ENCODE assay signal across 2 cellular contexts in the genomic region with DNA sequence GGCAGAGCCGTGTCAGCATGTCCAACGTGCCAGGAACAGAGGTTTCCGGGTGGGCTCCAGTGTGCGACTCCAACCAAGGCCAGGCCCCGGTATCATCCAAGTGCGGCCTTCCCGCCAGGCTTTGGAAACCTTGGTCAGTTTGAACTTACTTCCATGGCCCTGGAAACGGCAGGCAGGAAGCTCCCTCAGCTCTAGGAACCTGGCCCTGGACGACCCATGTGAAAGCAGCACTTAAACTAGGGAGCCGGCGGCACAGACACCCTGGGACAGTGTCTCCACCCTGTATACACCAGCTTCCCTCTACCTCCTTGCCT.
TF ChIP-seq lines count a peak whose summit lies in the region.

No MANE protein-coding gene starts in this region.

TF ChIP-seq in IMR-90, 13 proteins besides CTCF, POLR2A, EP300 and RAD21:
- TF ChIP-seq MAZ (IDR thresholded peaks at IDR 0.05; ENCODE audit: borderline replicate concordance, low read depth, low read length) (no peak), SMC3 (IDR thresholded peaks at IDR 0.05; ENCODE audit: low read depth, low read length) (no peak), RCOR1 (IDR thresholded peaks at IDR 0.05; ENCODE audit: insufficient replicate concordance, low read length) (no peak), BHLHE40 (IDR thresholded peaks at IDR 0.05; ENCODE audit: low read depth, low read length) (no peak), CHD1 (IDR thresholded peaks at IDR 0.05; ENCODE audit: low read depth, low read length) (no peak), CEBPB (IDR thresholded peaks at IDR 0.05; ENCODE audit: low read depth, low read length) (no peak), NFE2L2 (IDR thresholded peaks at IDR 0.05; ENCODE audit: low read depth, low read length) (no peak), FOS (IDR thresholded peaks at IDR 0.05; ENCODE audit: low read depth, low read length) (no peak), MAFK (IDR thresholded peaks at IDR 0.05; ENCODE audit: low read depth, low read length) (no peak), RFX5 (IDR thresholded peaks at IDR 0.05; ENCODE audit: low read depth, low read length) (no peak), MXI1 (IDR thresholded peaks at IDR 0.05; ENCODE audit: borderline replicate concordance, low read depth, low read length) (no peak)
- TF ChIP-seq, protein P1, sequence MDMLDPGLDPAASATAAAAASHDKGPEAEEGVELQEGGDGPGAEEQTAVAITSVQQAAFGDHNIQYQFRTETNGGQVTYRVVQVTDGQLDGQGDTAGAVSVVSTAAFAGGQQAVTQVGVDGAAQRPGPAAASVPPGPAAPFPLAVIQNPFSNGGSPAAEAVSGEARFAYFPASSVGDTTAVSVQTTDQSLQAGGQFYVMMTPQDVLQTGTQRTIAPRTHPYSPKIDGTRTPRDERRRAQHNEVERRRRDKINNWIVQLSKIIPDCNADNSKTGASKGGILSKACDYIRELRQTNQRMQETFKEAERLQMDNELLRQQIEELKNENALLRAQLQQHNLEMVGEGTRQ (IDR thresholded peaks at IDR 0.05; ENCODE audit: low read depth, low read length) = no peak
- TF ChIP-seq, protein P2, sequence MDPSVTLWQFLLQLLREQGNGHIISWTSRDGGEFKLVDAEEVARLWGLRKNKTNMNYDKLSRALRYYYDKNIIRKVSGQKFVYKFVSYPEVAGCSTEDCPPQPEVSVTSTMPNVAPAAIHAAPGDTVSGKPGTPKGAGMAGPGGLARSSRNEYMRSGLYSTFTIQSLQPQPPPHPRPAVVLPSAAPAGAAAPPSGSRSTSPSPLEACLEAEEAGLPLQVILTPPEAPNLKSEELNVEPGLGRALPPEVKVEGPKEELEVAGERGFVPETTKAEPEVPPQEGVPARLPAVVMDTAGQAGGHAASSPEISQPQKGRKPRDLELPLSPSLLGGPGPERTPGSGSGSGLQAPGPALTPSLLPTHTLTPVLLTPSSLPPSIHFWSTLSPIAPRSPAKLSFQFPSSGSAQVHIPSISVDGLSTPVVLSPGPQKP (IDR thresholded peaks at IDR 0.05; ENCODE audit: borderline replicate concordance, low read depth, low read length) = no peak

TF ChIP-seq in K562, 482 proteins besides CTCF, POLR2A, EP300 and RAD21:
- 0 out of 2 replicates have a peak, but pooled peaks have one; percentile 45 for TF ChIP-seq POLR2G (IDR thresholded peaks at IDR 0.05; ENCODE audit: low read depth, low read length)
- TF ChIP-seq, protein P3, sequence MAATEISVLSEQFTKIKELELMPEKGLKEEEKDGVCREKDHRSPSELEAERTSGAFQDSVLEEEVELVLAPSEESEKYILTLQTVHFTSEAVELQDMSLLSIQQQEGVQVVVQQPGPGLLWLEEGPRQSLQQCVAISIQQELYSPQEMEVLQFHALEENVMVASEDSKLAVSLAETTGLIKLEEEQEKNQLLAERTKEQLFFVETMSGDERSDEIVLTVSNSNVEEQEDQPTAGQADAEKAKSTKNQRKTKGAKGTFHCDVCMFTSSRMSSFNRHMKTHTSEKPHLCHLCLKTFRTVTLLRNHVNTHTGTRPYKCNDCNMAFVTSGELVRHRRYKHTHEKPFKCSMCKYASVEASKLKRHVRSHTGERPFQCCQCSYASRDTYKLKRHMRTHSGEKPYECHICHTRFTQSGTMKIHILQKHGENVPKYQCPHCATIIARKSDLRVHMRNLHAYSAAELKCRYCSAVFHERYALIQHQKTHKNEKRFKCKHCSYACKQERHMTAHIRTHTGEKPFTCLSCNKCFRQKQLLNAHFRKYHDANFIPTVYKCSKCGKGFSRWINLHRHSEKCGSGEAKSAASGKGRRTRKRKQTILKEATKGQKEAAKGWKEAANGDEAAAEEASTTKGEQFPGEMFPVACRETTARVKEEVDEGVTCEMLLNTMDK (IDR thresholded peaks at IDR 0.05; ENCODE audit: borderline replicate concordance, insufficient read depth, low read depth, low read length, poor library complexity, severe bottlenecking) = no peak
TF ChIP-seq in K562: peak in this region for 1.
